ENCODE assay signal across 1 cellular context in genomic region chr7:105050493-105050892, GRCh38.
TF ChIP-seq lines count a peak whose summit lies in the region.

No MANE protein-coding gene starts in this region.

TF ChIP-seq in K562, 482 proteins besides CTCF, POLR2A, EP300 and RAD21 (continues in another document):
- no peak for TF ChIP-seq RREB1 (CRISPR knock-in tag; IDR thresholded peaks at IDR 0.05)
- TF ChIP-seq, protein P1, sequence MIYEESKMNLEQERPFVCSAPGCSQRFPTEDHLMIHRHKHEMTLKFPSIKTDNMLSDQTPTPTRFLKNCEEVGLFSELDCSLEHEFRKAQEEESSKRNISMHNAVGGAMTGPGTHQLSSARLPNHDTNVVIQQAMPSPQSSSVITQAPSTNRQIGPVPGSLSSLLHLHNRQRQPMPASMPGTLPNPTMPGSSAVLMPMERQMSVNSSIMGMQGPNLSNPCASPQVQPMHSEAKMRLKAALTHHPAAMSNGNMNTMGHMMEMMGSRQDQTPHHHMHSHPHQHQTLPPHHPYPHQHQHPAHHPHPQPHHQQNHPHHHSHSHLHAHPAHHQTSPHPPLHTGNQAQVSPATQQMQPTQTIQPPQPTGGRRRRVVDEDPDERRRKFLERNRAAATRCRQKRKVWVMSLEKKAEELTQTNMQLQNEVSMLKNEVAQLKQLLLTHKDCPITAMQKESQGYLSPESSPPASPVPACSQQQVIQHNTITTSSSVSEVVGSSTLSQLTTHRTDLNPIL (CRISPR knock-in tag; IDR thresholded peaks at IDR 0.05) = no peak
- TF ChIP-seq RBM34 (IDR thresholded peaks at IDR 0.05; ENCODE audit: borderline replicate concordance, insufficient read depth, low read length) = no peak
- TF ChIP-seq, protein P2, sequence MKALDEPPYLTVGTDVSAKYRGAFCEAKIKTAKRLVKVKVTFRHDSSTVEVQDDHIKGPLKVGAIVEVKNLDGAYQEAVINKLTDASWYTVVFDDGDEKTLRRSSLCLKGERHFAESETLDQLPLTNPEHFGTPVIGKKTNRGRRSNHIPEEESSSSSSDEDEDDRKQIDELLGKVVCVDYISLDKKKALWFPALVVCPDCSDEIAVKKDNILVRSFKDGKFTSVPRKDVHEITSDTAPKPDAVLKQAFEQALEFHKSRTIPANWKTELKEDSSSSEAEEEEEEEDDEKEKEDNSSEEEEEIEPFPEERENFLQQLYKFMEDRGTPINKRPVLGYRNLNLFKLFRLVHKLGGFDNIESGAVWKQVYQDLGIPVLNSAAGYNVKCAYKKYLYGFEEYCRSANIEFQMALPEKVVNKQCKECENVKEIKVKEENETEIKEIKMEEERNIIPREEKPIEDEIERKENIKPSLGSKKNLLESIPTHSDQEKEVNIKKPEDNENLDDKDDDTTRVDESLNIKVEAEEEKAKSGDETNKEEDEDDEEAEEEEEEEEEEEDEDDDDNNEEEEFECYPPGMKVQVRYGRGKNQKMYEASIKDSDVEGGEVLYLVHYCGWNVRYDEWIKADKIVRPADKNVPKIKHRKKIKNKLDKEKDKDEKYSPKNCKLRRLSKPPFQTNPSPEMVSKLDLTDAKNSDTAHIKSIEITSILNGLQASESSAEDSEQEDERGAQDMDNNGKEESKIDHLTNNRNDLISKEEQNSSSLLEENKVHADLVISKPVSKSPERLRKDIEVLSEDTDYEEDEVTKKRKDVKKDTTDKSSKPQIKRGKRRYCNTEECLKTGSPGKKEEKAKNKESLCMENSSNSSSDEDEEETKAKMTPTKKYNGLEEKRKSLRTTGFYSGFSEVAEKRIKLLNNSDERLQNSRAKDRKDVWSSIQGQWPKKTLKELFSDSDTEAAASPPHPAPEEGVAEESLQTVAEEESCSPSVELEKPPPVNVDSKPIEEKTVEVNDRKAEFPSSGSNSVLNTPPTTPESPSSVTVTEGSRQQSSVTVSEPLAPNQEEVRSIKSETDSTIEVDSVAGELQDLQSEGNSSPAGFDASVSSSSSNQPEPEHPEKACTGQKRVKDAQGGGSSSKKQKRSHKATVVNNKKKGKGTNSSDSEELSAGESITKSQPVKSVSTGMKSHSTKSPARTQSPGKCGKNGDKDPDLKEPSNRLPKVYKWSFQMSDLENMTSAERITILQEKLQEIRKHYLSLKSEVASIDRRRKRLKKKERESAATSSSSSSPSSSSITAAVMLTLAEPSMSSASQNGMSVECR (CRISPR knock-in tag; IDR thresholded peaks at IDR 0.05) = no peak
- no peak for TF ChIP-seq ZNF24 (IDR thresholded peaks at IDR 0.05)
- peak; percentile 46 for TF ChIP-seq NCOA4 (IDR thresholded peaks at IDR 0.05; ENCODE audit: partially characterized antibody)
- no peak for TF ChIP-seq MLLT1 (IDR thresholded peaks at IDR 0.05)
- no peak for TF ChIP-seq L3MBTL2 (IDR thresholded peaks at IDR 0.05)
- TF ChIP-seq DACH1 (IDR thresholded peaks at IDR 0.05; ENCODE audit: partially characterized antibody) = no peak
- TF ChIP-seq ZBTB43 (CRISPR knock-in tag; IDR thresholded peaks at IDR 0.05) = no peak
- TF ChIP-seq ARHGAP35 (IDR thresholded peaks at IDR 0.05; ENCODE audit: partially characterized antibody) = peak; percentile 28
- peak; percentile 91 for TF ChIP-seq ZNF512 (tag; IDR thresholded peaks at IDR 0.05)
- TF ChIP-seq, protein P3, sequence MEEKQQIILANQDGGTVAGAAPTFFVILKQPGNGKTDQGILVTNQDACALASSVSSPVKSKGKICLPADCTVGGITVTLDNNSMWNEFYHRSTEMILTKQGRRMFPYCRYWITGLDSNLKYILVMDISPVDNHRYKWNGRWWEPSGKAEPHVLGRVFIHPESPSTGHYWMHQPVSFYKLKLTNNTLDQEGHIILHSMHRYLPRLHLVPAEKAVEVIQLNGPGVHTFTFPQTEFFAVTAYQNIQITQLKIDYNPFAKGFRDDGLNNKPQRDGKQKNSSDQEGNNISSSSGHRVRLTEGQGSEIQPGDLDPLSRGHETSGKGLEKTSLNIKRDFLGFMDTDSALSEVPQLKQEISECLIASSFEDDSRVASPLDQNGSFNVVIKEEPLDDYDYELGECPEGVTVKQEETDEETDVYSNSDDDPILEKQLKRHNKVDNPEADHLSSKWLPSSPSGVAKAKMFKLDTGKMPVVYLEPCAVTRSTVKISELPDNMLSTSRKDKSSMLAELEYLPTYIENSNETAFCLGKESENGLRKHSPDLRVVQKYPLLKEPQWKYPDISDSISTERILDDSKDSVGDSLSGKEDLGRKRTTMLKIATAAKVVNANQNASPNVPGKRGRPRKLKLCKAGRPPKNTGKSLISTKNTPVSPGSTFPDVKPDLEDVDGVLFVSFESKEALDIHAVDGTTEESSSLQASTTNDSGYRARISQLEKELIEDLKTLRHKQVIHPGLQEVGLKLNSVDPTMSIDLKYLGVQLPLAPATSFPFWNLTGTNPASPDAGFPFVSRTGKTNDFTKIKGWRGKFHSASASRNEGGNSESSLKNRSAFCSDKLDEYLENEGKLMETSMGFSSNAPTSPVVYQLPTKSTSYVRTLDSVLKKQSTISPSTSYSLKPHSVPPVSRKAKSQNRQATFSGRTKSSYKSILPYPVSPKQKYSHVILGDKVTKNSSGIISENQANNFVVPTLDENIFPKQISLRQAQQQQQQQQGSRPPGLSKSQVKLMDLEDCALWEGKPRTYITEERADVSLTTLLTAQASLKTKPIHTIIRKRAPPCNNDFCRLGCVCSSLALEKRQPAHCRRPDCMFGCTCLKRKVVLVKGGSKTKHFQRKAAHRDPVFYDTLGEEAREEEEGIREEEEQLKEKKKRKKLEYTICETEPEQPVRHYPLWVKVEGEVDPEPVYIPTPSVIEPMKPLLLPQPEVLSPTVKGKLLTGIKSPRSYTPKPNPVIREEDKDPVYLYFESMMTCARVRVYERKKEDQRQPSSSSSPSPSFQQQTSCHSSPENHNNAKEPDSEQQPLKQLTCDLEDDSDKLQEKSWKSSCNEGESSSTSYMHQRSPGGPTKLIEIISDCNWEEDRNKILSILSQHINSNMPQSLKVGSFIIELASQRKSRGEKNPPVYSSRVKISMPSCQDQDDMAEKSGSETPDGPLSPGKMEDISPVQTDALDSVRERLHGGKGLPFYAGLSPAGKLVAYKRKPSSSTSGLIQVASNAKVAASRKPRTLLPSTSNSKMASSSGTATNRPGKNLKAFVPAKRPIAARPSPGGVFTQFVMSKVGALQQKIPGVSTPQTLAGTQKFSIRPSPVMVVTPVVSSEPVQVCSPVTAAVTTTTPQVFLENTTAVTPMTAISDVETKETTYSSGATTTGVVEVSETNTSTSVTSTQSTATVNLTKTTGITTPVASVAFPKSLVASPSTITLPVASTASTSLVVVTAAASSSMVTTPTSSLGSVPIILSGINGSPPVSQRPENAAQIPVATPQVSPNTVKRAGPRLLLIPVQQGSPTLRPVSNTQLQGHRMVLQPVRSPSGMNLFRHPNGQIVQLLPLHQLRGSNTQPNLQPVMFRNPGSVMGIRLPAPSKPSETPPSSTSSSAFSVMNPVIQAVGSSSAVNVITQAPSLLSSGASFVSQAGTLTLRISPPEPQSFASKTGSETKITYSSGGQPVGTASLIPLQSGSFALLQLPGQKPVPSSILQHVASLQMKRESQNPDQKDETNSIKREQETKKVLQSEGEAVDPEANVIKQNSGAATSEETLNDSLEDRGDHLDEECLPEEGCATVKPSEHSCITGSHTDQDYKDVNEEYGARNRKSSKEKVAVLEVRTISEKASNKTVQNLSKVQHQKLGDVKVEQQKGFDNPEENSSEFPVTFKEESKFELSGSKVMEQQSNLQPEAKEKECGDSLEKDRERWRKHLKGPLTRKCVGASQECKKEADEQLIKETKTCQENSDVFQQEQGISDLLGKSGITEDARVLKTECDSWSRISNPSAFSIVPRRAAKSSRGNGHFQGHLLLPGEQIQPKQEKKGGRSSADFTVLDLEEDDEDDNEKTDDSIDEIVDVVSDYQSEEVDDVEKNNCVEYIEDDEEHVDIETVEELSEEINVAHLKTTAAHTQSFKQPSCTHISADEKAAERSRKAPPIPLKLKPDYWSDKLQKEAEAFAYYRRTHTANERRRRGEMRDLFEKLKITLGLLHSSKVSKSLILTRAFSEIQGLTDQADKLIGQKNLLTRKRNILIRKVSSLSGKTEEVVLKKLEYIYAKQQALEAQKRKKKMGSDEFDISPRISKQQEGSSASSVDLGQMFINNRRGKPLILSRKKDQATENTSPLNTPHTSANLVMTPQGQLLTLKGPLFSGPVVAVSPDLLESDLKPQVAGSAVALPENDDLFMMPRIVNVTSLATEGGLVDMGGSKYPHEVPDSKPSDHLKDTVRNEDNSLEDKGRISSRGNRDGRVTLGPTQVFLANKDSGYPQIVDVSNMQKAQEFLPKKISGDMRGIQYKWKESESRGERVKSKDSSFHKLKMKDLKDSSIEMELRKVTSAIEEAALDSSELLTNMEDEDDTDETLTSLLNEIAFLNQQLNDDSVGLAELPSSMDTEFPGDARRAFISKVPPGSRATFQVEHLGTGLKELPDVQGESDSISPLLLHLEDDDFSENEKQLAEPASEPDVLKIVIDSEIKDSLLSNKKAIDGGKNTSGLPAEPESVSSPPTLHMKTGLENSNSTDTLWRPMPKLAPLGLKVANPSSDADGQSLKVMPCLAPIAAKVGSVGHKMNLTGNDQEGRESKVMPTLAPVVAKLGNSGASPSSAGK (IDR thresholded peaks at IDR 0.05) = 0 out of 2 replicates have a peak, but pooled peaks have one; percentile 10
- 0 out of 2 replicates have a peak, but pooled peaks have one; percentile 26 for TF ChIP-seq LARP7 (IDR thresholded peaks at IDR 0.05)
- TF ChIP-seq EP400 (IDR thresholded peaks at IDR 0.05) = peak; percentile 25; the same call in 1 of the 2 replicates
- no peak for TF ChIP-seq ZBTB34 (CRISPR knock-in tag; IDR thresholded peaks at IDR 0.05)
